In the genomic region with DNA sequence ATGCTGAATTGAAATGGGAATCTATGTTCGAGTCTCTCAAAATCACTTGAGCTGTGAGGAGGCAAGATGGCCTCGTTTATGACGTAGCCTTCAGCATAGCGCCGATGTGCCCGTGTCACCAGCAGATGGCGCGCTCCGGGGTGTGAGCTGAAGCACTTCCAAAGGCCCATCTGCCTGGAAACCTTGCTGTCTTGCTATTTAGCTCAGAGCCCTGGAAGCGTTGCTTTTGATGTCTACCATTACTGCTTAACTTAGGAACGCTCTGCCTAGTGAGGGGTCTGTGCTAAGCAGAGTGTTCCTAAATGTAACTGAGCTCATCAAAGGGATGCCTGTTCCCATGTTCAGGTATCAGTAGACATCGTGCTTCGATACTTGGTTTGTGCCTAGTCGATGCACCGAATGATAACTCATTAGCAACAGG, we compare ENCODE assay signal across 8 cellular contexts.
DNase-seq lines count a peak whose midpoint lies in the region; ATAC-seq and TF ChIP-seq lines count a peak whose summit lies in the region.

No MANE protein-coding gene starts in this region.

- no peaks in the 10 kb centered on the region for H3K27me3 ChIP-seq in cardiac muscle cell

- H3K9me3 ChIP-seq in cardiac muscle cell (ENCODE audit: low read depth), result no peaks in the 10 kb centered on the region

- H3K4me1 ChIP-seq in cardiac muscle cell (ENCODE audit: low read depth), result no peaks in the 10 kb centered on the region

- ATAC-seq in GM21619 (IDR thresholded peaks at IDR 0.05; ENCODE audit: unreplicated experiment), result peak; percentile 91
- no peak for ATAC-seq in HG02840 (IDR thresholded peaks at IDR 0.05; ENCODE audit: low FRiP score, unreplicated experiment)

- H3K36me3 ChIP-seq in cardiac muscle cell, result no peaks in the 10 kb centered on the region

- peak; percentile 93 for TF ChIP-seq CTCF in cardiac muscle cell (IDR thresholded peaks at IDR 0.05; ENCODE audit: low read depth, low read length)

- DNase-seq in DMS153 treated with DMSO at 0.1 percent for 48 hours (lab: John Stamatoyannopoulos, UW; ENCODE audit: unreplicated experiment) (peak; percentile 10), Kasumi-1 (lab: John Stamatoyannopoulos, UW) (peak; percentile 31 to 33), SK-N-DZ (ENCODE audit: low spot score) (peak; percentile 57), cardiac muscle cell (ENCODE audit: low read depth in 1 of 2, low spot score in 1 of 2) (peak; percentile 82 to 91), putamen (ENCODE audit: low spot score) (peak; percentile 28)
- DNase-seq in activated naive CD4-positive, alpha-beta T cell treated with anti-CD3 and anti-CD28 coated beads, Interleukin-2, amount 50 U/mL, for 16 hours, result peak; percentile 66

- H3K27ac ChIP-seq in cardiac muscle cell, result no peak overlapping the region

- no peak overlapping the region for H3K4me3 ChIP-seq in cardiac muscle cell

Comparison
In these comparisons a context has a peak if more than half of its experiments do, and no peak if none do; other contexts are left out.
1. DNase-seq: peak in every context shown above with its lines; median percentile 86 in cardiac muscle cell; 66 in activated naive CD4-positive, alpha-beta T cell treated with anti-CD3 and anti-CD28 coated beads, Interleukin-2, amount 50 U/mL, for 16 hours; 57 in SK-N-DZ; 32 in Kasumi-1; 28 in putamen; 10 in DMS153 treated with DMSO at 0.1 percent for 48 hours.